Comparison of ENCODE assay signal across 14 cellular contexts in the genomic region with DNA sequence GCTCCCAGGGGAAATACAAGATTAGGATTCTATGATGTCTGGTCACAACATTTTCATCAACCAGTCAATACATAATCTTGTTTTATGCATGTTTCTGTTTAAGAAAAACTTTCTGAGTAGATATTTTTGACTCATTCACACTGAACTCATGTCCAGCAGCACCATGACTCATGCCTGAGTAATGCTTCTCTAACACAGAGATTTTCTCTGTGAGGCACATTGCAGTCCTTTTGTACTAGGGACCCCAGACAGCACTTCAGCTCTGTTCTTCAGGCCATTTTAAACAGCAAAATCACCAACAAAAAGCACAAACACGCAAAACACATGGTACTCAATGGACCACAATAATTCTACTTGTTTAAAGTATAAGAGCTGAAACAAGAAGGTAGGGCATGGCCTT.
DNase-seq lines count a peak whose midpoint lies in the region; ATAC-seq, FAIRE-seq and TF ChIP-seq lines count a peak whose summit lies in the region.
"Had no signal": no experiment of that assay in that cellular context is flagged by ENCODE, and none has a peak within 500 bp of the region (broad histone marks: within the 10 kb centered on the region; RNA-seq: fewer than 3 reads in every experiment).

No MANE protein-coding gene starts in this region.

- ATAC-seq in HG03108 (IDR thresholded peaks at IDR 0.05; ENCODE audit: unreplicated experiment), result no peak
- ATAC-seq: natural killer cell treated with Interleukin-12 subunit alpha and Interleukin-12 subunit beta and Interleukin-15 and Interleukin-18, amount 100 ng/mL, for 72 hours; WTC11 had no signal

- no peaks in the 10 kb centered on the region for H3K27me3 ChIP-seq in prostate gland (replicated peaks; ENCODE audit: insufficient read depth)
- H3K27me3 ChIP-seq: heart right ventricle had no signal

- H3K36me3 Mint-ChIP-seq in activated T-cell treated with anti-CD3 and anti-CD28 coated beads, Interleukin-2, amount 50 U/mL, for 24 hours (ENCODE audit: low read depth), result no peaks in the 10 kb centered on the region
- H3K36me3 Mint-ChIP-seq: activated naive CD8-positive, alpha-beta T cell treated with anti-CD3 and anti-CD28 coated beads for 36 hours had no signal

- no peaks in the 10 kb centered on the region for H3K36me3 ChIP-seq in prostate gland
- H3K36me3 ChIP-seq: heart right ventricle had no signal

- intact Hi-C loops in prostate gland (cut with DNase I), result no loop called here

- H3K27ac Mint-ChIP-seq in activated T-cell treated with anti-CD3 and anti-CD28 coated beads, Interleukin-2, amount 50 U/mL, for 24 hours, result no peak overlapping the region
- H3K27ac Mint-ChIP-seq: activated naive CD8-positive, alpha-beta T cell treated with anti-CD3 and anti-CD28 coated beads for 36 hours; natural killer cell treated with Interleukin-12 subunit alpha and Interleukin-12 subunit beta and Interleukin-15 and Interleukin-18, amount 100 ng/mL, for 72 hours; WTC11 had no signal

- TF ChIP-seq CTCF in HFF-Myc (IDR thresholded peaks at IDR 0.05; ENCODE audit: low read depth, low read length, missing control alignments) (no peak), prostate gland (IDR thresholded peaks at IDR 0.05) (no peak)

- H3K4me3 ChIP-seq in HFF-Myc (replicated peaks; ENCODE audit: low read depth, low read length) (no peak overlapping the region), prostate gland (no peak overlapping the region)
- H3K4me3 ChIP-seq: heart right ventricle had no signal

- H3K9me3 ChIP-seq in prostate gland, result no peaks in the 10 kb centered on the region

- 83% methylated on average over 1 of the region's 1 CpG for WGBS in prostate gland

- peak; percentile 78 for DNase-seq in HFF-Myc (ENCODE audit: extremely low read depth, low read depth)
- DNase-seq in foreskin melanocyte, result peak; percentile 90
- peak; percentile 68 for DNase-seq in smooth muscle cell of the brain vasculature (ENCODE audit: low read depth, low spot score)
- DNase-seq in NCI-H2171 treated with DMSO at 0.1 percent for 48 hours (lab: John Stamatoyannopoulos, UW), result no peak
- DNase-seq in activated T-cell treated with anti-CD3 and anti-CD28 coated beads, Interleukin-2, amount 50 U/mL, for 24 hours, result no peak
- no peak for DNase-seq in prostate gland (ENCODE audit: low spot score)
- DNase-seq: activated naive CD8-positive, alpha-beta T cell treated with anti-CD3 and anti-CD28 coated beads for 36 hours; heart right ventricle; KBM-7; NK-92 treated with Interleukin-12 subunit alpha and Interleukin-12 subunit beta, amount 100 ng/mL, for 24 hours had no signal

- H3K4me1 Mint-ChIP-seq in activated T-cell treated with anti-CD3 and anti-CD28 coated beads, Interleukin-2, amount 50 U/mL, for 24 hours (ENCODE audit: low read depth), result peaks cover 2% of the 10 kb centered on the region
- H3K4me1 Mint-ChIP-seq: activated naive CD8-positive, alpha-beta T cell treated with anti-CD3 and anti-CD28 coated beads for 36 hours; WTC11 had no signal

- FAIRE-seq in TTC549 (lab: Jason Lieb, UNC), result peak; percentile 87

- no peak overlapping the region for H3K27ac ChIP-seq in prostate gland

- H3K9me3 Mint-ChIP-seq in activated T-cell treated with anti-CD3 and anti-CD28 coated beads, Interleukin-2, amount 50 U/mL, for 24 hours, result peaks cover 33% of the 10 kb centered on the region

- H3K4me1 ChIP-seq in prostate gland (replicated peaks), result no peaks in the 10 kb centered on the region

- TF ChIP-seq POLR2A in prostate gland (IDR thresholded peaks at IDR 0.05), result no peak

- no peak overlapping the region for H3K4me3 Mint-ChIP-seq in activated T-cell treated with anti-CD3 and anti-CD28 coated beads, Interleukin-2, amount 50 U/mL, for 24 hours
- H3K4me3 Mint-ChIP-seq: activated naive CD8-positive, alpha-beta T cell treated with anti-CD3 and anti-CD28 coated beads for 36 hours; natural killer cell treated with Interleukin-12 subunit alpha and Interleukin-12 subunit beta and Interleukin-15 and Interleukin-18, amount 100 ng/mL, for 72 hours; WTC11 had no signal

- H3K27me3 Mint-ChIP-seq in activated T-cell treated with anti-CD3 and anti-CD28 coated beads, Interleukin-2, amount 50 U/mL, for 24 hours, result no peaks in the 10 kb centered on the region
- H3K27me3 Mint-ChIP-seq: activated naive CD8-positive, alpha-beta T cell treated with anti-CD3 and anti-CD28 coated beads for 36 hours had no signal

Comparison
In these comparisons a context has a peak if more than half of its experiments do, and no peak if none do; other contexts are left out.
1. DNase-seq: peak in HFF-Myc (single experiment), foreskin melanocyte (single experiment) and smooth muscle cell of the brain vasculature (single experiment); none in NCI-H2171 treated with DMSO at 0.1 percent for 48 hours (single experiment), activated T-cell treated with anti-CD3 and anti-CD28 coated beads, Interleukin-2, amount 50 U/mL, for 24 hours (single experiment) and prostate gland (single experiment).